ENCODE assay signal across 1 cellular context in genomic region chr12:92553389-92553788, GRCh38.
TF ChIP-seq lines count a peak whose summit lies in the region.

No MANE protein-coding gene starts in this region.

TF ChIP-seq in GM12878, 131 proteins besides CTCF, POLR2A, EP300 and RAD21 (continued from another document and continues in another):
- TF ChIP-seq, protein P1, sequence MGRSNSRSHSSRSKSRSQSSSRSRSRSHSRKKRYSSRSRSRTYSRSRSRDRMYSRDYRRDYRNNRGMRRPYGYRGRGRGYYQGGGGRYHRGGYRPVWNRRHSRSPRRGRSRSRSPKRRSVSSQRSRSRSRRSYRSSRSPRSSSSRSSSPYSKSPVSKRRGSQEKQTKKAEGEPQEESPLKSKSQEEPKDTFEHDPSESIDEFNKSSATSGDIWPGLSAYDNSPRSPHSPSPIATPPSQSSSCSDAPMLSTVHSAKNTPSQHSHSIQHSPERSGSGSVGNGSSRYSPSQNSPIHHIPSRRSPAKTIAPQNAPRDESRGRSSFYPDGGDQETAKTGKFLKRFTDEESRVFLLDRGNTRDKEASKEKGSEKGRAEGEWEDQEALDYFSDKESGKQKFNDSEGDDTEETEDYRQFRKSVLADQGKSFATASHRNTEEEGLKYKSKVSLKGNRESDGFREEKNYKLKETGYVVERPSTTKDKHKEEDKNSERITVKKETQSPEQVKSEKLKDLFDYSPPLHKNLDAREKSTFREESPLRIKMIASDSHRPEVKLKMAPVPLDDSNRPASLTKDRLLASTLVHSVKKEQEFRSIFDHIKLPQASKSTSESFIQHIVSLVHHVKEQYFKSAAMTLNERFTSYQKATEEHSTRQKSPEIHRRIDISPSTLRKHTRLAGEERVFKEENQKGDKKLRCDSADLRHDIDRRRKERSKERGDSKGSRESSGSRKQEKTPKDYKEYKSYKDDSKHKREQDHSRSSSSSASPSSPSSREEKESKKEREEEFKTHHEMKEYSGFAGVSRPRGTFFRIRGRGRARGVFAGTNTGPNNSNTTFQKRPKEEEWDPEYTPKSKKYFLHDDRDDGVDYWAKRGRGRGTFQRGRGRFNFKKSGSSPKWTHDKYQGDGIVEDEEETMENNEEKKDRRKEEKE (IDR thresholded peaks at IDR 0.05) = no peak
- TF ChIP-seq GATAD2B (conservative IDR thresholded peaks at IDR 0.05; ENCODE audit: low read depth) = no peak; the same call in none of the 2 replicates
- TF ChIP-seq SKIL (IDR thresholded peaks at IDR 0.05; ENCODE audit: low read depth, poor library complexity, severe bottlenecking) = peak; percentile 66
- TF ChIP-seq IRF4 (IDR thresholded peaks at IDR 0.05; ENCODE audit: low read depth, low read length) = peak; percentile 52; the same call in 1 of the 2 replicates
- TF ChIP-seq NFIC (IDR thresholded peaks at IDR 0.05; ENCODE audit: low read depth, low read length) = no peak
- TF ChIP-seq, protein P2, sequence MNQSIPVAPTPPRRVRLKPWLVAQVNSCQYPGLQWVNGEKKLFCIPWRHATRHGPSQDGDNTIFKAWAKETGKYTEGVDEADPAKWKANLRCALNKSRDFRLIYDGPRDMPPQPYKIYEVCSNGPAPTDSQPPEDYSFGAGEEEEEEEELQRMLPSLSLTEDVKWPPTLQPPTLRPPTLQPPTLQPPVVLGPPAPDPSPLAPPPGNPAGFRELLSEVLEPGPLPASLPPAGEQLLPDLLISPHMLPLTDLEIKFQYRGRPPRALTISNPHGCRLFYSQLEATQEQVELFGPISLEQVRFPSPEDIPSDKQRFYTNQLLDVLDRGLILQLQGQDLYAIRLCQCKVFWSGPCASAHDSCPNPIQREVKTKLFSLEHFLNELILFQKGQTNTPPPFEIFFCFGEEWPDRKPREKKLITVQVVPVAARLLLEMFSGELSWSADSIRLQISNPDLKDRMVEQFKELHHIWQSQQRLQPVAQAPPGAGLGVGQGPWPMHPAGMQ (IDR thresholded peaks at IDR 0.05; ENCODE audit: borderline replicate concordance) = no peak
- no peak for TF ChIP-seq RFX5 (IDR thresholded peaks at IDR 0.05; ENCODE audit: low read depth, low read length)
- TF ChIP-seq CREB1 (IDR thresholded peaks at IDR 0.05; ENCODE audit: low read depth) = no peak
- TF ChIP-seq ESRRA (IDR thresholded peaks at IDR 0.05; ENCODE audit: low read length) = no peak
- no peak for TF ChIP-seq CHD1 (IDR thresholded peaks at IDR 0.05; ENCODE audit: low read depth, low read length)
- no peak for TF ChIP-seq PRDM15 (CRISPR knock-in tag; IDR thresholded peaks at IDR 0.05)
- no peak for TF ChIP-seq REST (IDR thresholded peaks at IDR 0.05; ENCODE audit: low read depth, low read length)
- no peak for TF ChIP-seq HDAC6 (IDR thresholded peaks at IDR 0.05; ENCODE audit: unreplicated experiment)
- TF ChIP-seq SMC3 (IDR thresholded peaks at IDR 0.05; ENCODE audit: borderline replicate concordance, low read length) = no peak
- TF ChIP-seq ASH2L (IDR thresholded peaks at IDR 0.05; ENCODE audit: borderline replicate concordance, low read depth) = no peak
- no peak for TF ChIP-seq CBX5 (IDR thresholded peaks at IDR 0.05; ENCODE audit: low read depth)
- peak; percentile 52; the same call in 1 of the 2 replicates for TF ChIP-seq CREM (IDR thresholded peaks at IDR 0.05; ENCODE audit: low read depth)
- TF ChIP-seq TCF12 (IDR thresholded peaks at IDR 0.05; ENCODE audit: low read depth, low read length) = no peak
- TF ChIP-seq, protein P3, sequence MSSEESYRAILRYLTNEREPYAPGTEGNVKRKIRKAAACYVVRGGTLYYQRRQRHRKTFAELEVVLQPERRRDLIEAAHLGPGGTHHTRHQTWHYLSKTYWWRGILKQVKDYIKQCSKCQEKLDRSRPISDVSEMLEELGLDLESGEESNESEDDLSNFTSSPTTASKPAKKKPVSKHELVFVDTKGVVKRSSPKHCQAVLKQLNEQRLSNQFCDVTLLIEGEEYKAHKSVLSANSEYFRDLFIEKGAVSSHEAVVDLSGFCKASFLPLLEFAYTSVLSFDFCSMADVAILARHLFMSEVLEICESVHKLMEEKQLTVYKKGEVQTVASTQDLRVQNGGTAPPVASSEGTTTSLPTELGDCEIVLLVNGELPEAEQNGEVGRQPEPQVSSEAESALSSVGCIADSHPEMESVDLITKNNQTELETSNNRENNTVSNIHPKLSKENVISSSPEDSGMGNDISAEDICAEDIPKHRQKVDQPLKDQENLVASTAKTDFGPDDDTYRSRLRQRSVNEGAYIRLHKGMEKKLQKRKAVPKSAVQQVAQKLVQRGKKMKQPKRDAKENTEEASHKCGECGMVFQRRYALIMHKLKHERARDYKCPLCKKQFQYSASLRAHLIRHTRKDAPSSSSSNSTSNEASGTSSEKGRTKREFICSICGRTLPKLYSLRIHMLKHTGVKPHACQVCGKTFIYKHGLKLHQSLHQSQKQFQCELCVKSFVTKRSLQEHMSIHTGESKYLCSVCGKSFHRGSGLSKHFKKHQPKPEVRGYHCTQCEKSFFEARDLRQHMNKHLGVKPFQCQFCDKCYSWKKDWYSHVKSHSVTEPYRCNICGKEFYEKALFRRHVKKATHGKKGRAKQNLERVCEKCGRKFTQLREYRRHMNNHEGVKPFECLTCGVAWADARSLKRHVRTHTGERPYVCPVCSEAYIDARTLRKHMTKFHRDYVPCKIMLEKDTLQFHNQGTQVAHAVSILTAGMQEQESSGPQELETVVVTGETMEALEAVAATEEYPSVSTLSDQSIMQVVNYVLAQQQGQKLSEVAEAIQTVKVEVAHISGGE (CRISPR knock-in tag; IDR thresholded peaks at IDR 0.05) = no peak
- TF ChIP-seq, protein P4, sequence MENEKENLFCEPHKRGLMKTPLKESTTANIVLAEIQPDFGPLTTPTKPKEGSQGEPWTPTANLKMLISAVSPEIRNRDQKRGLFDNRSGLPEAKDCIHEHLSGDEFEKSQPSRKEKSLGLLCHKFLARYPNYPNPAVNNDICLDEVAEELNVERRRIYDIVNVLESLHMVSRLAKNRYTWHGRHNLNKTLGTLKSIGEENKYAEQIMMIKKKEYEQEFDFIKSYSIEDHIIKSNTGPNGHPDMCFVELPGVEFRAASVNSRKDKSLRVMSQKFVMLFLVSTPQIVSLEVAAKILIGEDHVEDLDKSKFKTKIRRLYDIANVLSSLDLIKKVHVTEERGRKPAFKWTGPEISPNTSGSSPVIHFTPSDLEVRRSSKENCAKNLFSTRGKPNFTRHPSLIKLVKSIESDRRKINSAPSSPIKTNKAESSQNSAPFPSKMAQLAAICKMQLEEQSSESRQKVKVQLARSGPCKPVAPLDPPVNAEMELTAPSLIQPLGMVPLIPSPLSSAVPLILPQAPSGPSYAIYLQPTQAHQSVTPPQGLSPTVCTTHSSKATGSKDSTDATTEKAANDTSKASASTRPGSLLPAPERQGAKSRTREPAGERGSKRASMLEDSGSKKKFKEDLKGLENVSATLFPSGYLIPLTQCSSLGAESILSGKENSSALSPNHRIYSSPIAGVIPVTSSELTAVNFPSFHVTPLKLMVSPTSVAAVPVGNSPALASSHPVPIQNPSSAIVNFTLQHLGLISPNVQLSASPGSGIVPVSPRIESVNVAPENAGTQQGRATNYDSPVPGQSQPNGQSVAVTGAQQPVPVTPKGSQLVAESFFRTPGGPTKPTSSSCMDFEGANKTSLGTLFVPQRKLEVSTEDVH (IDR thresholded peaks at IDR 0.05; ENCODE audit: low read depth, partially characterized antibody) = no peak
- no peak for TF ChIP-seq MXI1 (IDR thresholded peaks at IDR 0.05; ENCODE audit: low read depth, low read length)
- TF ChIP-seq EGR1 (IDR thresholded peaks at IDR 0.05; ENCODE audit: borderline replicate concordance in 1 of 2, low read depth in 2 of 2, low read length in 2 of 2) = no peak
- TF ChIP-seq JUND (IDR thresholded peaks at IDR 0.05; ENCODE audit: low read depth, low read length) = no peak
- no peak for TF ChIP-seq PML (IDR thresholded peaks at IDR 0.05; ENCODE audit: low read length)
- TF ChIP-seq SREBF1 (IDR thresholded peaks at IDR 0.05; ENCODE audit: low read length) = no peak
- no peak for TF ChIP-seq MEF2B (IDR thresholded peaks at IDR 0.05; ENCODE audit: partially characterized antibody, poor library complexity, severe bottlenecking)
- no peak for TF ChIP-seq ZNF207 (IDR thresholded peaks at IDR 0.05; ENCODE audit: borderline replicate concordance)
- TF ChIP-seq YY1 (IDR thresholded peaks at IDR 0.05; ENCODE audit: low read depth, low read length) = no peak
- no peak for TF ChIP-seq KDM1A (IDR thresholded peaks at IDR 0.05; ENCODE audit: borderline replicate concordance)
- TF ChIP-seq BACH1 (IDR thresholded peaks at IDR 0.05; ENCODE audit: borderline replicate concordance) = 0 out of 2 replicates have a peak, but pooled peaks have one; percentile 45
- TF ChIP-seq, protein P5, sequence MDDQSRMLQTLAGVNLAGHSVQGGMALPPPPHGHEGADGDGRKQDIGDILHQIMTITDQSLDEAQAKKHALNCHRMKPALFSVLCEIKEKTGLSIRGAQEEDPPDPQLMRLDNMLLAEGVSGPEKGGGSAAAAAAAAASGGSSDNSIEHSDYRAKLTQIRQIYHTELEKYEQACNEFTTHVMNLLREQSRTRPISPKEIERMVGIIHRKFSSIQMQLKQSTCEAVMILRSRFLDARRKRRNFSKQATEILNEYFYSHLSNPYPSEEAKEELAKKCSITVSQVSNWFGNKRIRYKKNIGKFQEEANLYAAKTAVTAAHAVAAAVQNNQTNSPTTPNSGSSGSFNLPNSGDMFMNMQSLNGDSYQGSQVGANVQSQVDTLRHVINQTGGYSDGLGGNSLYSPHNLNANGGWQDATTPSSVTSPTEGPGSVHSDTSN (IDR thresholded peaks at IDR 0.05; ENCODE audit: insufficient replicate concordance, low read depth, low read length) = no peak
- 0 out of 2 replicates have a peak, but pooled peaks have one; percentile 5 for TF ChIP-seq ZNF24 (IDR thresholded peaks at IDR 0.05)
- no peak for TF ChIP-seq RUNX3 (IDR thresholded peaks at IDR 0.05; ENCODE audit: low read length)
- peak; percentile 67; the same call in 1 of the 2 replicates for TF ChIP-seq SMAD5 (IDR thresholded peaks at IDR 0.05; ENCODE audit: low read depth)
- TF ChIP-seq STAT1 (conservative IDR thresholded peaks at IDR 0.05) = no peak
- TF ChIP-seq NFYA (IDR thresholded peaks at IDR 0.05; ENCODE audit: borderline replicate concordance, low read depth, low read length) = no peak
- TF ChIP-seq, protein P6, sequence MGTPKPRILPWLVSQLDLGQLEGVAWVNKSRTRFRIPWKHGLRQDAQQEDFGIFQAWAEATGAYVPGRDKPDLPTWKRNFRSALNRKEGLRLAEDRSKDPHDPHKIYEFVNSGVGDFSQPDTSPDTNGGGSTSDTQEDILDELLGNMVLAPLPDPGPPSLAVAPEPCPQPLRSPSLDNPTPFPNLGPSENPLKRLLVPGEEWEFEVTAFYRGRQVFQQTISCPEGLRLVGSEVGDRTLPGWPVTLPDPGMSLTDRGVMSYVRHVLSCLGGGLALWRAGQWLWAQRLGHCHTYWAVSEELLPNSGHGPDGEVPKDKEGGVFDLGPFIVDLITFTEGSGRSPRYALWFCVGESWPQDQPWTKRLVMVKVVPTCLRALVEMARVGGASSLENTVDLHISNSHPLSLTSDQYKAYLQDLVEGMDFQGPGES (IDR thresholded peaks at IDR 0.05) = no peak
